In the genomic region with DNA sequence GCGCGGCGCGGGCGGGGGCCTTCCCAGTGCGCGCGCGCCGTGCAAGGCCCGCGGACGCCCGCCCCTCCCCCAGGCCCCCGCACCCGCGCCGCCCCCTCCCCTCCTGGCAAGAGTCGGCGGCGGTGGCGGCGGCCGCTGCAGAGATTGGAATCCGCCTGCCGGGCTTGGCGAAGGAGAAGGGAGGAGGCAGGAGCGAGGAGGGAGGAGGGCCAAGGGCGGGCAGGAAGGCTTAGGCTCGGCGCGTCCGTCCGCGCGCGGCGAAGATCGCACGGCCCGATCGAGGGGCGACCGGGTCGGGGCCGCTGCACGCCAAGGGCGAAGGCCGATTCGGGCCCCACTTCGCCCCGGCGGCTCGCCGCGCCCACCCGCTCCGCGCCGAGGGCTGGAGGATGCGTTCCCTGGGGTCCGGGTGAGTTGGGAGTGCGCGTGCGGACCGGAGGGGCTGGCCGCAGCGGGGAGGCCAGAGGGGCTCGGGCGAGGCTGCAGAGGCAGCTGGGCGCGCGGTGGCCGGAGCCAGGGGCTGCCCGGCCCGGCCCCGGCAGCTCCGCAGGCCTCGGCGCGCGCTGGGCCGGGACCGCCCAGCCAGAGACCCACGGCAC, we compare ENCODE assay signal across 8 cellular contexts. TPM values are rescaled to one million over a fixed set of nuclear protein-coding genes. Genes with fewer than 3 reads are reported as not detected.
DNase-seq lines count a peak whose midpoint lies in the region; ATAC-seq and TF ChIP-seq lines count a peak whose summit lies in the region.

A gene (plus strand): TSS at position 109 of the 599 bp plus-strand sequence. CDS start 119,400 bp downstream, outside the sequence.

- peak within 1 kb of the TSS; percentile 71 to 89 (median 80) for H3K27ac Mint-ChIP-seq in CD4-positive, CD25-positive, alpha-beta regulatory T cell
- H3K27ac Mint-ChIP-seq in activated B cell treated with CpG ODN at 0.5 μM for 24 hours: peak within 1 kb of the TSS; percentile 69

- POLR2A ChIA-PET in activated B cell treated with CpG ODN at 0.5 μM for 24 hours (lab: Charles Lee): interaction anchor here (0.6 to 4.4 kb wide), 3 partner anchors 45 to 214 kb away, joined by 4 to 34 read pairs (median 6); no protein-coding TSS in a partner anchor

- H3K4me2 ChIP-seq in trophoblast cell (ENCODE audit: low read length): peak within 1 kb of the TSS; percentile 74

- H3K27me3 Mint-ChIP-seq in CD4-positive, CD25-positive, alpha-beta regulatory T cell: peaks cover 48% of the 10 kb centered on the region
- H3K27me3 Mint-ChIP-seq in activated B cell treated with CpG ODN at 0.5 μM for 24 hours: peaks cover 20% of the 10 kb centered on the region

- H4K12ac ChIP-seq in trophoblast cell (ENCODE audit: low read depth, low read length): peak within 1 kb of the TSS; percentile 99

- peak within 1 kb of the TSS; percentile 100 for H3K18ac ChIP-seq in trophoblast cell (ENCODE audit: low read length)

- H3K9ac ChIP-seq in trophoblast cell (ENCODE audit: low read length): peak within 1 kb of the TSS; percentile 96

- H2AFZ ChIP-seq in trophoblast cell (ENCODE audit: insufficient read depth, low read length, poor library complexity): peak within 1 kb of the TSS; percentile 97

- peaks cover 17% of the 10 kb centered on the region for H3K79me1 ChIP-seq in trophoblast cell (ENCODE audit: low read length)

- peaks cover 27 to 38% (median 30%) of the 10 kb centered on the region in 4 donors for H3K4me1 Mint-ChIP-seq in CD4-positive, CD25-positive, alpha-beta regulatory T cell
- peaks cover 40% of the 10 kb centered on the region for H3K4me1 Mint-ChIP-seq in activated B cell treated with CpG ODN at 0.5 μM for 24 hours

- no peak for TF ChIP-seq EP300 in gastroesophageal sphincter (IDR thresholded peaks at IDR 0.05)

- H2AK5ac ChIP-seq in trophoblast cell (ENCODE audit: low read length): peak within 1 kb of the TSS; percentile 98

- peak within 1 kb of the TSS; percentile 76 for H3K4me3 ChIP-seq in CD4-positive, CD25-positive, alpha-beta regulatory T cell (ENCODE audit: low read depth, low read length)
- peak within 1 kb of the TSS; percentile 68 to 85 for H3K4me3 ChIP-seq in gastroesophageal sphincter
- H3K4me3 ChIP-seq in trophoblast cell (ENCODE audit: low read depth, low read length): peak within 1 kb of the TSS; percentile 95

- peak within 1 kb of the TSS; percentile 100 for H2BK5ac ChIP-seq in trophoblast cell (ENCODE audit: low read depth, low read length, poor library complexity)

- intact Hi-C loops in activated B cell treated with CpG ODN at 0.5 μM for 24 hours (cut with micrococcal nuclease): loop anchor here (1.0 to 5.0 kb wide), 4 partner anchors 45 to 344 kb away; a partner anchor contains a TSS

- H4K8ac ChIP-seq in trophoblast cell (ENCODE audit: low read depth, low read length): peak within 1 kb of the TSS; percentile 98

- H3K27me3 ChIP-seq in CD4-positive, CD25-positive, alpha-beta regulatory T cell (ENCODE audit: control insufficient read depth, insufficient read depth, low read length): peaks cover 13% of the 10 kb centered on the region
- H3K27me3 ChIP-seq in gastroesophageal sphincter (peaks cover 6% of the 10 kb centered on the region), trophoblast cell (ENCODE audit: insufficient read depth, low read length) (no peaks in the 10 kb centered on the region)

- H3K4ac ChIP-seq in trophoblast cell (ENCODE audit: low read depth, low read length): peak within 1 kb of the TSS; percentile 100

- H3K79me2 ChIP-seq in trophoblast cell (ENCODE audit: control insufficient read depth, insufficient read depth, low read length, poor library complexity): peaks cover 20% of the 10 kb centered on the region

- ATAC-seq in CD4-positive, CD25-positive, alpha-beta regulatory T cell (ENCODE audit: low read depth in 2 of 2): peak in 1 of 2 donors; percentile 48
- peak; percentile 24 for ATAC-seq in GM19043 (IDR thresholded peaks at IDR 0.05; ENCODE audit: low read depth, unreplicated experiment)
- peak; percentile 46 for ATAC-seq in HG03175 (IDR thresholded peaks at IDR 0.05; ENCODE audit: unreplicated experiment)
- ATAC-seq in activated B cell treated with CpG ODN at 0.5 μM for 24 hours (ENCODE audit: low read depth): peak; percentile 6
- ATAC-seq in gastroesophageal sphincter: no peak

- peak within 1 kb of the TSS; percentile 88 for H2BK12ac ChIP-seq in trophoblast cell (ENCODE audit: low read length)

- no peaks in the 10 kb centered on the region for H3K36me3 ChIP-seq in CD4-positive, CD25-positive, alpha-beta regulatory T cell (ENCODE audit: control insufficient read depth, insufficient read depth, low read length)
- H3K36me3 ChIP-seq in gastroesophageal sphincter (no peaks in the 10 kb centered on the region), trophoblast cell (ENCODE audit: control insufficient read depth in 1 of 2, insufficient read depth in 2 of 2, low read length in 2 of 2) (no peaks in the 10 kb centered on the region)

- H3K36me3 Mint-ChIP-seq in CD4-positive, CD25-positive, alpha-beta regulatory T cell: no peaks in the 10 kb centered on the region
- peaks cover 2% of the 10 kb centered on the region for H3K36me3 Mint-ChIP-seq in activated B cell treated with CpG ODN at 0.5 μM for 24 hours (ENCODE audit: low read depth)

- no peak within 1 kb of the TSS for H3K27ac ChIP-seq in CD4-positive, CD25-positive, alpha-beta regulatory T cell (ENCODE audit: insufficient read depth, low read length, poor library complexity, severe bottlenecking)
- peak within 1 kb of the TSS; percentile 95 to 99 (median 98) for H3K27ac ChIP-seq in gastroesophageal sphincter
- peak within 1 kb of the TSS; percentile 99 for H3K27ac ChIP-seq in trophoblast cell (ENCODE audit: low read depth, low read length)

- H2BK120ac ChIP-seq in trophoblast cell (ENCODE audit: insufficient read depth, low read length, poor library complexity): peak within 1 kb of the TSS; percentile 100

- H3K4me1 ChIP-seq in CD4-positive, CD25-positive, alpha-beta regulatory T cell (ENCODE audit: control insufficient read depth, insufficient read depth, low read length, poor library complexity, severe bottlenecking): peaks cover 18% of the 10 kb centered on the region
- H3K4me1 ChIP-seq in gastroesophageal sphincter (peaks cover 0 to 72% (median 0%) of the 10 kb centered on the region in 3 donors), trophoblast cell (ENCODE audit: control insufficient read depth in 1 of 2, insufficient read depth in 2 of 2, low read length in 2 of 2) (peaks cover 2 to 7% of the 10 kb centered on the region in 2 experiments)

- H3K9me3 Mint-ChIP-seq in CD4-positive, CD25-positive, alpha-beta regulatory T cell: no peaks in the 10 kb centered on the region
- H3K9me3 Mint-ChIP-seq in activated B cell treated with CpG ODN at 0.5 μM for 24 hours: no peaks in the 10 kb centered on the region

- peak within 1 kb of the TSS; percentile 93 to 98 (median 94) for H3K4me3 Mint-ChIP-seq in CD4-positive, CD25-positive, alpha-beta regulatory T cell
- H3K4me3 Mint-ChIP-seq in activated B cell treated with CpG ODN at 0.5 μM for 24 hours: peak within 1 kb of the TSS; percentile 88

- no CpG with 5 or more reads among the region's 85 CpGs for WGBS in gastroesophageal sphincter (ENCODE audit: low coverage in 1 of 2), 2 donors
- no CpG with 5 or more reads among the region's 85 CpGs for WGBS in trophoblast cell (ENCODE audit: extremely low coverage, insufficient coverage, insufficient read length)

- DNase-seq in CD4-positive, CD25-positive, alpha-beta regulatory T cell: no peak
- DNase-seq in activated B cell treated with CpG ODN at 0.5 μM for 24 hours (no peak), trophoblast cell (peak; percentile 16 to 74), AML-193 (lab: John Stamatoyannopoulos, UW) (no peak), NCI-H2081 treated with DMSO at 0.1 percent for 48 hours (lab: John Stamatoyannopoulos, UW) (no peak)

- no peak within 1 kb of the TSS for H3K23ac ChIP-seq in trophoblast cell (ENCODE audit: low read length)

- peak within 1 kb of the TSS; percentile 99 for H3K14ac ChIP-seq in trophoblast cell (ENCODE audit: low read length)

- CTCF ChIA-PET in activated B cell treated with CpG ODN at 0.5 μM for 24 hours (lab: Charles Lee): no interaction called here

- peak in 1 of 2 donors; percentile 61 for TF ChIP-seq POLR2A in gastroesophageal sphincter (IDR thresholded peaks at IDR 0.05)

- TF ChIP-seq CTCF in activated B cell treated with CpG ODN at 0.5 μM for 24 hours (IDR thresholded peaks at IDR 0.05) (no peak), gastroesophageal sphincter (IDR thresholded peaks at IDR 0.05) (peak in 1 of 4 experiments; percentile 3)

- H4K91ac ChIP-seq in trophoblast cell (ENCODE audit: low read depth, low read length): peak within 1 kb of the TSS; percentile 100

- H3K9me3 ChIP-seq in CD4-positive, CD25-positive, alpha-beta regulatory T cell (ENCODE audit: control insufficient read depth in 2 of 2, low read length in 2 of 2): no peaks in the 10 kb centered on the region
- H3K9me3 ChIP-seq in gastroesophageal sphincter (no peaks in the 10 kb centered on the region), trophoblast cell (ENCODE audit: insufficient read depth, low read depth, low read length) (peaks cover 2% of the 10 kb centered on the region)

RNA-seq across cellular contexts. Expression of the gene that starts here (rescaled TPM):
- total RNA-seq in CD4-positive, CD25-positive, alpha-beta regulatory T cell: 8.8 TPM
- polyA plus RNA-seq in CD4-positive, CD25-positive, alpha-beta regulatory T cell: 1 to 10 TPM; 2.2 to 5.0 (median 3.8) TPM
- total RNA-seq in activated B cell treated with CpG ODN at 0.5 μM for 24 hours: 10.1 and 11.8 TPM in 2 replicates
- total RNA-seq in gastroesophageal sphincter: 100 to 1,000 TPM in 3 of 4 donors, 10 to 100 TPM in 1; 91.5 to 121 (median 117) TPM
- polyA plus RNA-seq in trophoblast cell (2013): 33.4 and 35.8 TPM in 2 replicates

Comparison
In these comparisons a context has a peak if more than half of its experiments do, and no peak if none do; other contexts are left out.
1. DNase-seq: peak in trophoblast cell (2 of 2); none in CD4-positive, CD25-positive, alpha-beta regulatory T cell (0 of 3), activated B cell treated with CpG ODN at 0.5 μM for 24 hours (single experiment), AML-193 (0 of 2) and NCI-H2081 treated with DMSO at 0.1 percent for 48 hours (single experiment).
2. Peak in every context shown above with its lines, with median percentiles within 50 percentile points of each other: H3K4me3 ChIP-seq.